1 cellular context compared by ENCODE assay signal in the genomic region with DNA sequence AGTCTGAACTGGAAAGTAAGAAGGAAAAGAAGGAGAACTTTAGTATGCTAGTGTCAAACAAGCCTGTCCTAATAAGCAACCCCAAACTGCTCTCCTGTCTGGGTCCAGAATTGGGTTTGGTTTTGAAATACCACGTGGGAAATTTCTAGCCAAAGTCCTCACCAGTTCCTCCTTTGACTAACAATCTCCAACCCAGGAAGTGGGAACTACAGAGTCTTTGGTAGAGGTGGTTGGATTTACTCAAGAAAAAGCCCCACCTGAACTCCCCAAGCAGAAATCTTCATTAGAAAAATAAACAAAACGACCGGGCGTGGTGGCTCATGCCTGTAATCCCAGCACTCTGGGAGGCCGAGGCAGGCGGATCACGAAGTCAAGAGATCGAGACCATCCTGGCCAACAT.
TF ChIP-seq lines count a peak whose summit lies in the region.

No MANE protein-coding gene starts in this region.

TF ChIP-seq in GM12878, 131 proteins besides CTCF, POLR2A, EP300 and RAD21 (continued from another document):
- TF ChIP-seq PBX3 (IDR thresholded peaks at IDR 0.05; ENCODE audit: insufficient replicate concordance, low read depth, low read length) (no peak), ZSCAN29 (IDR thresholded peaks at IDR 0.05) (no peak)
